1 cellular context compared by ENCODE assay signal in genomic region chr1:206612129-206612876, GRCh38.
A peak's percentile ranks its signal among the peaks of the same experiment; 100 is the strongest.
TF ChIP-seq lines count a peak whose summit lies in the region.

Gene EIF2D, minus strand, starts transcription at chr1:206612465. Its CDS starts 123 bp downstream, at chr1:206612342.

TF ChIP-seq in HepG2, 621 proteins besides CTCF, POLR2A, EP300 and RAD21 (continued from another document and continues in another):
- TF ChIP-seq E2F1 (CRISPR knock-in tag; IDR thresholded peaks at IDR 0.05) (peak; percentile 58; the same call in 1 of the 2 replicates), ZNF101 (CRISPR knock-in tag; IDR thresholded peaks at IDR 0.05; ENCODE audit: borderline replicate concordance, low read depth) (peak; percentile 67; the same call in 1 of the 2 replicates), KDM3A (CRISPR knock-in tag; IDR thresholded peaks at IDR 0.05; ENCODE audit: low read depth) (peak; percentile 98), ZNF253 (CRISPR knock-in tag; IDR thresholded peaks at IDR 0.05; ENCODE audit: borderline replicate concordance) (no peak), ZNF556 (CRISPR knock-in tag; IDR thresholded peaks at IDR 0.05; ENCODE audit: borderline replicate concordance) (peak; percentile 99), MTF1 (CRISPR knock-in tag; IDR thresholded peaks at IDR 0.05) (peak; percentile 65; the same call in 1 of the 2 replicates), ZNF773 (CRISPR knock-in tag; IDR thresholded peaks at IDR 0.05; ENCODE audit: borderline replicate concordance) (peak; percentile 87; the same call in 1 of the 2 replicates), GRHL1 (CRISPR knock-in tag; conservative IDR thresholded peaks at IDR 0.05) (no peak), HDAC2 (CRISPR knock-in tag; IDR thresholded peaks at IDR 0.05) (peak; percentile 90), ZNF337 (CRISPR knock-in tag; IDR thresholded peaks at IDR 0.05; ENCODE audit: borderline replicate concordance, low read depth) (peak; percentile 87; the same call in 1 of the 2 replicates), ZNF460 (CRISPR knock-in tag; IDR thresholded peaks at IDR 0.05; ENCODE audit: borderline replicate concordance) (peak; percentile 62; the same call in 1 of the 2 replicates), HCFC1 (IDR thresholded peaks at IDR 0.05; ENCODE audit: low read depth, low read length) (peak; percentile 77), POLR2AphosphoS5 (IDR thresholded peaks at IDR 0.05; ENCODE audit: low read depth, low read length) (peak; percentile 76), ZNF232 (CRISPR knock-in tag; IDR thresholded peaks at IDR 0.05; ENCODE audit: borderline replicate concordance) (peak; percentile 94), ZNF274 (CRISPR knock-in tag; IDR thresholded peaks at IDR 0.05) (peak; percentile 88; the same call in 1 of the 2 replicates), DR1 (CRISPR knock-in tag; IDR thresholded peaks at IDR 0.05) (peak; percentile 96), ZBTB21 (CRISPR knock-in tag; IDR thresholded peaks at IDR 0.05) (no peak; the same call in 1 of the 2 replicates), ZNF724P (CRISPR knock-in tag; IDR thresholded peaks at IDR 0.05; ENCODE audit: borderline replicate concordance) (peak; percentile 97), PBX2 (CRISPR knock-in tag; IDR thresholded peaks at IDR 0.05) (no peak), IKZF1 (IDR thresholded peaks at IDR 0.05) (no peak), MAF1 (CRISPR knock-in tag; IDR thresholded peaks at IDR 0.05; ENCODE audit: borderline replicate concordance) (peak; percentile 60; the same call in 1 of the 2 replicates), ZNF770 (CRISPR knock-in tag; IDR thresholded peaks at IDR 0.05) (peak; percentile 74), ZEB1 (IDR thresholded peaks at IDR 0.05; ENCODE audit: insufficient replicate concordance, low read depth) (no peak), ZBTB10 (CRISPR knock-in tag; IDR thresholded peaks at IDR 0.05; ENCODE audit: borderline replicate concordance) (peak; percentile 78; the same call in 1 of the 2 replicates), ZXDC (CRISPR knock-in tag; IDR thresholded peaks at IDR 0.05) (peak; percentile 93), HNF1A (IDR thresholded peaks at IDR 0.05; ENCODE audit: low read depth) (0 out of 2 replicates have a peak, but pooled peaks have one; percentile 18), HNF1A (CRISPR knock-in tag; IDR thresholded peaks at IDR 0.05; ENCODE audit: borderline replicate concordance) (peak; percentile 91), KDM5A (IDR thresholded peaks at IDR 0.05; ENCODE audit: borderline replicate concordance, low read length) (peak; percentile 99), STAG1 (CRISPR knock-in tag; IDR thresholded peaks at IDR 0.05) (0 out of 2 replicates have a peak, but pooled peaks have one; percentile 27), CHD4 (IDR thresholded peaks at IDR 0.05; ENCODE audit: borderline replicate concordance, low read length) (no peak), ZNF839 (CRISPR knock-in tag; IDR thresholded peaks at IDR 0.05; ENCODE audit: borderline replicate concordance) (peak; percentile 77; the same call in 1 of the 2 replicates), XBP1 (CRISPR knock-in tag; IDR thresholded peaks at IDR 0.05) (no peak), EEA1 (CRISPR knock-in tag; IDR thresholded peaks at IDR 0.05; ENCODE audit: borderline replicate concordance) (peak; percentile 74; the same call in 1 of the 2 replicates), ZNF503 (CRISPR knock-in tag; IDR thresholded peaks at IDR 0.05) (peak; percentile 87), IRF2 (CRISPR knock-in tag; IDR thresholded peaks at IDR 0.05) (peak; percentile 97), ZNF567 (CRISPR knock-in tag; IDR thresholded peaks at IDR 0.05; ENCODE audit: borderline replicate concordance) (peak; percentile 92; the same call in 1 of the 2 replicates), TERF1 (CRISPR knock-in tag; IDR thresholded peaks at IDR 0.05) (no peak), TBP (CRISPR knock-in tag; IDR thresholded peaks at IDR 0.05) (0 out of 2 replicates have a peak, but pooled peaks have one; percentile 72), IKZF4 (CRISPR knock-in tag; IDR thresholded peaks at IDR 0.05; ENCODE audit: borderline replicate concordance, low read depth, not compliant biosample characterization) (peak; percentile 53)
